In the genomic region with DNA sequence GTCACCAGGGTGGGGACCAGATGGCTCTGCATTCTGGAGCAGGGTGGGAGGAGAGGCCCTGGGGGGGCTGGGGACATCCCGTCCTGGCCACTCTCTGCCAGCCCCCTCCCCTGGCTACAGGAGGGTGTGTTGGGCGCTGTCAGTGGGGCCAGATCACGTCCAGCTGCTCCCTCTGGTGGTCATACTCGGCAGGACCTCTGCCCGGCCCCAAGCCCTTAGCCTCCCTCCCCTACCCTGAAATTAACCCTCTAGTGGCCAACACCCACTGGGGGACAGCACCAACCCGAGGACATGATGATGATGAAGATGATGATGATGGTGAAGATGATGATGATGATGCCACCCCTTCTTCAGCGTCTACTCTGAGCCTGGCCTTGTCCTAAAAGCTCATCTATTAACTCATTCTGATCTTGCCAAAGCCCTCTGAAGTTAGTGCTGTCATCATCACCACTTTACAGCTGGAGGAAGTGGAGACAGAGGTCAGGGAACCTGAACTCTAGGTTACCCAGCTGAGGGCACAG, we compare ENCODE assay signal across 1 cellular context.
TF ChIP-seq lines count a peak whose summit lies in the region.

No MANE protein-coding gene starts in this region.

TF ChIP-seq in H1, 55 proteins besides CTCF, POLR2A, EP300 and RAD21:
- TF ChIP-seq SIN3A (conservative IDR thresholded peaks at IDR 0.05 in 1 of 2, IDR thresholded peaks at IDR 0.05 in 1 of 2; ENCODE audit: low read depth in 1 of 2, low read length in 2 of 2): peak; percentile 15 to 86; a peak in 1 of 4 replicates
- no peak for TF ChIP-seq CTBP2 (IDR thresholded peaks at IDR 0.05; ENCODE audit: borderline replicate concordance, insufficient read depth, insufficient read length, low read length)
- TF ChIP-seq TCF12 (IDR thresholded peaks at IDR 0.05; ENCODE audit: low read depth, low read length): no peak
- TF ChIP-seq EZH2 (IDR thresholded peaks at IDR 0.05; ENCODE audit: low read depth, low read length, severe bottlenecking): no peak
- no peak for TF ChIP-seq BCL11A (IDR thresholded peaks at IDR 0.05; ENCODE audit: low read depth in 2 of 2, low read length in 2 of 2)
- TF ChIP-seq JUN (IDR thresholded peaks at IDR 0.05; ENCODE audit: low read depth, low read length): no peak
- TF ChIP-seq MAFK (IDR thresholded peaks at IDR 0.05; ENCODE audit: low read depth, low read length): no peak
- 0 out of 2 replicates have a peak, but pooled peaks have one; percentile 10 for TF ChIP-seq JUND (IDR thresholded peaks at IDR 0.05; ENCODE audit: low read length)
- no peak for TF ChIP-seq ZNF274 (IDR thresholded peaks at IDR 0.05; ENCODE audit: borderline replicate concordance, extremely low read depth, low read length)
- TF ChIP-seq SP2 (IDR thresholded peaks at IDR 0.05; ENCODE audit: low read length): no peak
- no peak for TF ChIP-seq CHD1 (IDR thresholded peaks at IDR 0.05; ENCODE audit: low read depth, low read length)
- TF ChIP-seq TBP (IDR thresholded peaks at IDR 0.05; ENCODE audit: low read depth, low read length): no peak
- TF ChIP-seq CHD2 (IDR thresholded peaks at IDR 0.05; ENCODE audit: low read length): no peak
- peak; percentile 36; the same call in 1 of the 2 replicates for TF ChIP-seq CREB1 (IDR thresholded peaks at IDR 0.05)
- peak; percentile 64; the same call in 1 of the 2 replicates for TF ChIP-seq GABPA (IDR thresholded peaks at IDR 0.05; ENCODE audit: borderline replicate concordance, insufficient read depth, low read length)
- TF ChIP-seq SUZ12 (IDR thresholded peaks at IDR 0.05; ENCODE audit: low read length): no peak
- TF ChIP-seq SRF (IDR thresholded peaks at IDR 0.05; ENCODE audit: low read depth, low read length): no peak
- TF ChIP-seq TEAD4 (IDR thresholded peaks at IDR 0.05; ENCODE audit: low read depth, low read length): no peak
- no peak for TF ChIP-seq GTF2F1 (IDR thresholded peaks at IDR 0.05; ENCODE audit: borderline replicate concordance, low read depth, low read length)
- TF ChIP-seq ASH2L (IDR thresholded peaks at IDR 0.05; ENCODE audit: low read length): no peak
- no peak for TF ChIP-seq TAF7 (optimal IDR thresholded peaks at IDR 0.05; ENCODE audit: borderline replicate concordance, low read depth, low read length)
- peak; percentile 29 for TF ChIP-seq SAP30 (IDR thresholded peaks at IDR 0.05; ENCODE audit: insufficient read depth, insufficient replicate concordance, low read length)
- no peak for TF ChIP-seq TAF1 (IDR thresholded peaks at IDR 0.05; ENCODE audit: low read depth, low read length)
- TF ChIP-seq SP4 (IDR thresholded peaks at IDR 0.05; ENCODE audit: low read length): no peak
- TF ChIP-seq POLR2AphosphoS5 (IDR thresholded peaks at IDR 0.05; ENCODE audit: low read depth, low read length): no peak
- no peak for TF ChIP-seq RBBP5 (IDR thresholded peaks at IDR 0.05; ENCODE audit: borderline replicate concordance, low read depth, low read length)
- TF ChIP-seq NRF1 (IDR thresholded peaks at IDR 0.05; ENCODE audit: low read depth, low read length): no peak
- 0 out of 2 replicates have a peak, but pooled peaks have one; percentile 29 for TF ChIP-seq SP1 (IDR thresholded peaks at IDR 0.05; ENCODE audit: low read depth, low read length)
- TF ChIP-seq SIX5 (IDR thresholded peaks at IDR 0.05; ENCODE audit: low read depth, low read length): no peak
- 0 out of 2 replicates have a peak, but pooled peaks have one; percentile 56 for TF ChIP-seq YY1 (IDR thresholded peaks at IDR 0.05; ENCODE audit: low read depth, low read length)
- TF ChIP-seq KDM1A (IDR thresholded peaks at IDR 0.05; ENCODE audit: borderline replicate concordance, low read length): no peak
- no peak for TF ChIP-seq PHF8 (conservative IDR thresholded peaks at IDR 0.05; ENCODE audit: low read depth, low read length)
- no peak for TF ChIP-seq RFX5 (IDR thresholded peaks at IDR 0.05; ENCODE audit: borderline replicate concordance, low read depth, low read length)
- TF ChIP-seq, protein P1, sequence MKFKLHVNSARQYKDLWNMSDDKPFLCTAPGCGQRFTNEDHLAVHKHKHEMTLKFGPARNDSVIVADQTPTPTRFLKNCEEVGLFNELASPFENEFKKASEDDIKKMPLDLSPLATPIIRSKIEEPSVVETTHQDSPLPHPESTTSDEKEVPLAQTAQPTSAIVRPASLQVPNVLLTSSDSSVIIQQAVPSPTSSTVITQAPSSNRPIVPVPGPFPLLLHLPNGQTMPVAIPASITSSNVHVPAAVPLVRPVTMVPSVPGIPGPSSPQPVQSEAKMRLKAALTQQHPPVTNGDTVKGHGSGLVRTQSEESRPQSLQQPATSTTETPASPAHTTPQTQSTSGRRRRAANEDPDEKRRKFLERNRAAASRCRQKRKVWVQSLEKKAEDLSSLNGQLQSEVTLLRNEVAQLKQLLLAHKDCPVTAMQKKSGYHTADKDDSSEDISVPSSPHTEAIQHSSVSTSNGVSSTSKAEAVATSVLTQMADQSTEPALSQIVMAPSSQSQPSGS (IDR thresholded peaks at IDR 0.05; ENCODE audit: low read length): peak; percentile 82; the same call in 1 of the 2 replicates
- no peak for TF ChIP-seq KDM5A (IDR thresholded peaks at IDR 0.05; ENCODE audit: low read length)
- TF ChIP-seq, protein P2, sequence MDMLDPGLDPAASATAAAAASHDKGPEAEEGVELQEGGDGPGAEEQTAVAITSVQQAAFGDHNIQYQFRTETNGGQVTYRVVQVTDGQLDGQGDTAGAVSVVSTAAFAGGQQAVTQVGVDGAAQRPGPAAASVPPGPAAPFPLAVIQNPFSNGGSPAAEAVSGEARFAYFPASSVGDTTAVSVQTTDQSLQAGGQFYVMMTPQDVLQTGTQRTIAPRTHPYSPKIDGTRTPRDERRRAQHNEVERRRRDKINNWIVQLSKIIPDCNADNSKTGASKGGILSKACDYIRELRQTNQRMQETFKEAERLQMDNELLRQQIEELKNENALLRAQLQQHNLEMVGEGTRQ (IDR thresholded peaks at IDR 0.05; ENCODE audit: low read length): no peak
- TF ChIP-seq, protein P3, sequence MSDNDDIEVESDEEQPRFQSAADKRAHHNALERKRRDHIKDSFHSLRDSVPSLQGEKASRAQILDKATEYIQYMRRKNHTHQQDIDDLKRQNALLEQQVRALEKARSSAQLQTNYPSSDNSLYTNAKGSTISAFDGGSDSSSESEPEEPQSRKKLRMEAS (IDR thresholded peaks at IDR 0.05): peak; percentile 25; the same call in 1 of the 2 replicates
- no peak for TF ChIP-seq SIRT6 (IDR thresholded peaks at IDR 0.05; ENCODE audit: low read length)
TF ChIP-seq in H1: peak in this region for 9.
